In the genomic region with DNA sequence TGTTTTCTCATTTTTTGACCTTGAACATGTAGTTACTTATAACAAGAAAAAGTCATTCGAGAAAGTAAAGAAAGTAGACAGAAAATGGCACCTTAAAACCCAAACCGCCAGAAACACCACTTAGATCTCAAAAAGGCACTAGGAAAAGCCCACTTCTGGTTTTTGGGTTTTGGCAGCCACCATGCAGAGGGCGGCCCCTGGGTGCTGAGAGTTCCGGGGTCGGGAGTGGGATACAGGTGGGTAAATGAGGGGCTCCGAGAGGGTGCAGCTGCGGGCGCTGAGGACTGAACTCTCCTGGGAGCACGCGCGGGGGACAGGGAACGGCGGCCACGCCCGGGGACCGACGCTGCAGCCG, we compare ENCODE assay signal across 2 cellular contexts.
TF ChIP-seq lines count a peak whose summit lies in the region.

No MANE protein-coding gene starts in this region.

TF ChIP-seq in HepG2, 621 proteins besides CTCF, POLR2A, EP300 and RAD21 (continued from another document and continues in another):
- TF ChIP-seq, protein P1, sequence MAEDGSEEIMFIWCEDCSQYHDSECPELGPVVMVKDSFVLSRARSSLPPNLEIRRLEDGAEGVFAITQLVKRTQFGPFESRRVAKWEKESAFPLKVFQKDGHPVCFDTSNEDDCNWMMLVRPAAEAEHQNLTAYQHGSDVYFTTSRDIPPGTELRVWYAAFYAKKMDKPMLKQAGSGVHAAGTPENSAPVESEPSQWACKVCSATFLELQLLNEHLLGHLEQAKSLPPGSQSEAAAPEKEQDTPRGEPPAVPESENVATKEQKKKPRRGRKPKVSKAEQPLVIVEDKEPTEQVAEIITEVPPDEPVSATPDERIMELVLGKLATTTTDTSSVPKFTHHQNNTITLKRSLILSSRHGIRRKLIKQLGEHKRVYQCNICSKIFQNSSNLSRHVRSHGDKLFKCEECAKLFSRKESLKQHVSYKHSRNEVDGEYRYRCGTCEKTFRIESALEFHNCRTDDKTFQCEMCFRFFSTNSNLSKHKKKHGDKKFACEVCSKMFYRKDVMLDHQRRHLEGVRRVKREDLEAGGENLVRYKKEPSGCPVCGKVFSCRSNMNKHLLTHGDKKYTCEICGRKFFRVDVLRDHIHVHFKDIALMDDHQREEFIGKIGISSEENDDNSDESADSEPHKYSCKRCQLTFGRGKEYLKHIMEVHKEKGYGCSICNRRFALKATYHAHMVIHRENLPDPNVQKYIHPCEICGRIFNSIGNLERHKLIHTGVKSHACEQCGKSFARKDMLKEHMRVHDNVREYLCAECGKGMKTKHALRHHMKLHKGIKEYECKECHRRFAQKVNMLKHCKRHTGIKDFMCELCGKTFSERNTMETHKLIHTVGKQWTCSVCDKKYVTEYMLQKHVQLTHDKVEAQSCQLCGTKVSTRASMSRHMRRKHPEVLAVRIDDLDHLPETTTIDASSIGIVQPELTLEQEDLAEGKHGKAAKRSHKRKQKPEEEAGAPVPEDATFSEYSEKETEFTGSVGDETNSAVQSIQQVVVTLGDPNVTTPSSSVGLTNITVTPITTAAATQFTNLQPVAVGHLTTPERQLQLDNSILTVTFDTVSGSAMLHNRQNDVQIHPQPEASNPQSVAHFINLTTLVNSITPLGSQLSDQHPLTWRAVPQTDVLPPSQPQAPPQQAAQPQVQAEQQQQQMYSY (CRISPR knock-in tag; IDR thresholded peaks at IDR 0.05), result no peak
- TF ChIP-seq ERF (CRISPR knock-in tag; IDR thresholded peaks at IDR 0.05) (no peak), TFE3 (CRISPR knock-in tag; IDR thresholded peaks at IDR 0.05) (no peak), ZNF382 (CRISPR knock-in tag; IDR thresholded peaks at IDR 0.05; ENCODE audit: borderline replicate concordance) (no peak), LCORL (IDR thresholded peaks at IDR 0.05) (no peak), LCORL (CRISPR knock-in tag; IDR thresholded peaks at IDR 0.05) (0 out of 2 replicates have a peak, but pooled peaks have one; percentile 11), CREB1 (IDR thresholded peaks at IDR 0.05) (no peak), CREB1 (CRISPR knock-in tag; IDR thresholded peaks at IDR 0.05) (no peak), ZNF841 (CRISPR knock-in tag; IDR thresholded peaks at IDR 0.05; ENCODE audit: borderline replicate concordance) (no peak), ZNF619 (CRISPR knock-in tag; IDR thresholded peaks at IDR 0.05) (no peak), ZNF674 (CRISPR knock-in tag; IDR thresholded peaks at IDR 0.05; ENCODE audit: low read depth) (no peak), AGO2 (optimal IDR thresholded peaks at IDR 0.05; ENCODE audit: low read depth, low read length) (no peak), CERS6 (CRISPR knock-in tag; IDR thresholded peaks at IDR 0.05) (no peak), ZNF180 (CRISPR knock-in tag; IDR thresholded peaks at IDR 0.05; ENCODE audit: borderline replicate concordance, low read depth) (no peak), ZNF34 (CRISPR knock-in tag; IDR thresholded peaks at IDR 0.05; ENCODE audit: borderline replicate concordance) (no peak), ZNF550 (CRISPR knock-in tag; IDR thresholded peaks at IDR 0.05; ENCODE audit: borderline replicate concordance) (no peak), ZBTB38 (CRISPR knock-in tag; IDR thresholded peaks at IDR 0.05) (no peak), NFIB (CRISPR knock-in tag; IDR thresholded peaks at IDR 0.05; ENCODE audit: borderline replicate concordance) (no peak), ZNF839 (CRISPR knock-in tag; IDR thresholded peaks at IDR 0.05; ENCODE audit: borderline replicate concordance) (no peak), ISX (CRISPR knock-in tag; conservative IDR thresholded peaks at IDR 0.05) (no peak), HINFP (CRISPR knock-in tag; IDR thresholded peaks at IDR 0.05; ENCODE audit: low read depth) (peak; percentile 8; the same call in 1 of the 2 replicates), ZSCAN31 (CRISPR knock-in tag; IDR thresholded peaks at IDR 0.05; ENCODE audit: low read depth) (no peak), GABPA (IDR thresholded peaks at IDR 0.05; ENCODE audit: low read depth, low read length) (no peak), GABPA (CRISPR knock-in tag; IDR thresholded peaks at IDR 0.05; ENCODE audit: low read depth) (no peak)

TF ChIP-seq in HEK293T, 16 proteins besides CTCF, POLR2A, EP300 and RAD21 (continued from another document):
- TF ChIP-seq ZNF384 (IDR thresholded peaks at IDR 0.05) (no peak), HDGF (IDR thresholded peaks at IDR 0.05; ENCODE audit: borderline replicate concordance) (no peak), BHLHE40 (IDR thresholded peaks at IDR 0.05; ENCODE audit: borderline replicate concordance) (no peak), TARDBP (IDR thresholded peaks at IDR 0.05) (no peak), CTBP1 (IDR thresholded peaks at IDR 0.05; ENCODE audit: borderline replicate concordance) (no peak), ELF4 (IDR thresholded peaks at IDR 0.05) (no peak), FOXK2 (IDR thresholded peaks at IDR 0.05) (no peak), NFRKB (IDR thresholded peaks at IDR 0.05) (no peak), ARNT (IDR thresholded peaks at IDR 0.05) (no peak)
- TF ChIP-seq, protein P2, sequence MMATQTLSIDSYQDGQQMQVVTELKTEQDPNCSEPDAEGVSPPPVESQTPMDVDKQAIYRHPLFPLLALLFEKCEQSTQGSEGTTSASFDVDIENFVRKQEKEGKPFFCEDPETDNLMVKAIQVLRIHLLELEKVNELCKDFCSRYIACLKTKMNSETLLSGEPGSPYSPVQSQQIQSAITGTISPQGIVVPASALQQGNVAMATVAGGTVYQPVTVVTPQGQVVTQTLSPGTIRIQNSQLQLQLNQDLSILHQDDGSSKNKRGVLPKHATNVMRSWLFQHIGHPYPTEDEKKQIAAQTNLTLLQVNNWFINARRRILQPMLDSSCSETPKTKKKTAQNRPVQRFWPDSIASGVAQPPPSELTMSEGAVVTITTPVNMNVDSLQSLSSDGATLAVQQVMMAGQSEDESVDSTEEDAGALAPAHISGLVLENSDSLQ (IDR thresholded peaks at IDR 0.05), result no peak
